In the genomic region with DNA sequence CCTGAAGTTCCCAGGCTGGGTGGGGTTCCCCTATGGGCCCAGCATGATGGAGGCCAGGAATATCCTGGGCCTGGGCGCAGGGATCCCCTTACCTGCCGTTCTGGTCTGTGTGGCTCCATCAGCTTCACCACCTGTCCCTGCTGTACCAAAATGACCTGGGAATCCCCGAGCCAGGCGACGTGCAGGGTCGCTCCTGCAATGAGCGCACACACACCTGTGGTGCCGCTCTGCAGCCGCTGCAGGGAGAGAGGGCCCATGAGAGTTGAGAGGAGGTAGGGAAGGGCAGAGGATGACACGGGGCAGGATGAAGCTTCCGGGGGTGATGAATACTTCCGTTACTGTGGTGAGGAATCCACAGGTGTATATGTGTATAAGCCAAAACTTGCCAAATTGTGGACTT, we compare ENCODE assay signal across 15 cellular contexts. TPM values are rescaled to one million over a fixed set of nuclear protein-coding genes. Genes with fewer than 3 reads are reported as not detected.
DNase-seq lines count a peak whose midpoint lies in the region; TF ChIP-seq lines count a peak whose summit lies in the region.
"Had no signal": no experiment of that assay in that cellular context is flagged by ENCODE, and none has a peak within 500 bp of the region (broad histone marks: within the 10 kb centered on the region; RNA-seq: fewer than 3 reads in every experiment).

No MANE protein-coding gene starts in this region.

- H3K27ac ChIP-seq in VCaP = peak overlapping the region; percentile 4; the same call in 1 of the 2 replicates

- TF ChIP-seq CTCF in VCaP (conservative IDR thresholded peaks at IDR 0.05) = no peak
- TF ChIP-seq CTCF in type B pancreatic cell (conservative IDR thresholded peaks at IDR 0.05) = no peak

- in situ Hi-C loops in HAP-1 (cut with MboI; ENCODE audit: low sequenced_read_pairs) = loop anchor here (10.0 kb wide), 1 partner anchor 216 kb away; no protein-coding TSS in a partner anchor

- H3K4me1 Mint-ChIP-seq in type B pancreatic cell (ENCODE audit: unreplicated experiment) = peaks cover 7% of the 10 kb centered on the region
- H3K4me1 Mint-ChIP-seq: CD4-positive, alpha-beta memory T cell had no signal

- peak; percentile 23 for DNase-seq in islet precursor cell
- DNase-seq in type B pancreatic cell (ENCODE audit: extremely low spot score, unreplicated experiment) = peak; percentile 59
- no peak for DNase-seq in SIG-M5 (lab: John Stamatoyannopoulos, UW)
- DNase-seq in NCI-H2227 (lab: John Stamatoyannopoulos, UW; ENCODE audit: unreplicated experiment) = no peak
- no peak for DNase-seq in HAP-1 (ENCODE audit: low spot score in 2 of 2)
- DNase-seq: C1 segment of cervical spinal cord; Calu3; CD4-positive, alpha-beta memory T cell; COR-L47; DMS53; DMS79 treated with DMSO at 0.1 percent for 48 hours; GF-D8; HCEC 1CT had no signal

- no peaks in the 10 kb centered on the region for H3K27me3 Mint-ChIP-seq in type B pancreatic cell
- H3K27me3 Mint-ChIP-seq: CD4-positive, alpha-beta memory T cell had no signal

- H3K9me3 ChIP-seq in HAP-1 = no peaks in the 10 kb centered on the region

- H3K36me3 ChIP-seq in HAP-1 (replicated peaks) = peaks cover 34% of the 10 kb centered on the region

- H3K9me3 Mint-ChIP-seq in type B pancreatic cell = no peaks in the 10 kb centered on the region
- H3K9me3 Mint-ChIP-seq: CD4-positive, alpha-beta memory T cell; GM23338 had no signal

- H3K4me3 ChIP-seq in HAP-1 = no peak overlapping the region
- H3K4me3 ChIP-seq: GM23338 had no signal

- peaks cover 4% of the 10 kb centered on the region for H3K36me3 Mint-ChIP-seq in type B pancreatic cell

- H3K4me3 Mint-ChIP-seq in type B pancreatic cell = no peak overlapping the region
- H3K4me3 Mint-ChIP-seq: CD4-positive, alpha-beta memory T cell; GM23338 had no signal

- no peak overlapping the region for H3K27ac Mint-ChIP-seq in type B pancreatic cell
- H3K27ac Mint-ChIP-seq: CD4-positive, alpha-beta memory T cell; GM23338 had no signal

- H3K4me1 ChIP-seq in HAP-1 = no peaks in the 10 kb centered on the region

- H3K27me3 ChIP-seq in HAP-1 (ENCODE audit: low read depth) = no peaks in the 10 kb centered on the region

RNA-seq across cellular contexts. Expression of a gene that starts 21.6 kb away (rescaled TPM):
- 16.9 and 25.1 TPM in 2 replicates for total RNA-seq in type B pancreatic cell (ENCODE audit: low replicate concordance)

RNA-seq across cellular contexts. Expression of a gene that starts 51.5 kb away (rescaled TPM):
- total RNA-seq in type B pancreatic cell (ENCODE audit: low replicate concordance) = 47.7 and 66.3 TPM in 2 replicates

Comparison
In these comparisons a context has a peak if more than half of its experiments do, and no peak if none do; other contexts are left out.
1. DNase-seq: peak in islet precursor cell (single experiment) and type B pancreatic cell (single experiment); none in SIG-M5 (single experiment), NCI-H2227 (single experiment) and HAP-1 (0 of 2).